1 cellular context compared by ENCODE assay signal in genomic region chr10:78524342-78524741, GRCh38.
A peak's percentile ranks its signal among the peaks of the same experiment; 100 is the strongest.
TF ChIP-seq lines count a peak whose summit lies in the region.

No MANE protein-coding gene starts in this region.

TF ChIP-seq in SK-N-SH, 30 proteins besides CTCF, POLR2A, EP300 and RAD21 (continued from another document):
- TF ChIP-seq MEF2A (IDR thresholded peaks at IDR 0.05; ENCODE audit: borderline replicate concordance, low read depth) (no peak), RCOR1 (IDR thresholded peaks at IDR 0.05; ENCODE audit: low read length) (peak; percentile 93), POLR2AphosphoS5 (IDR thresholded peaks at IDR 0.05; ENCODE audit: low read depth, low read length) (no peak), CHD2 (IDR thresholded peaks at IDR 0.05; ENCODE audit: low read length, partially characterized antibody) (peak; percentile 64), EZH2phosphoT487 (IDR thresholded peaks at IDR 0.05; ENCODE audit: borderline replicate concordance, low read depth) (no peak), TAF1 (IDR thresholded peaks at IDR 0.05; ENCODE audit: borderline replicate concordance, low read depth, low read length) (no peak), FOXM1 (IDR thresholded peaks at IDR 0.05; ENCODE audit: low read depth) (no peak), SMC3 (IDR thresholded peaks at IDR 0.05; ENCODE audit: low read depth, low read length) (no peak), TCF12 (IDR thresholded peaks at IDR 0.05) (peak; percentile 44), ELF1 (IDR thresholded peaks at IDR 0.05) (no peak), IRF3 (IDR thresholded peaks at IDR 0.05; ENCODE audit: low read depth, low read length) (no peak), TEAD4 (IDR thresholded peaks at IDR 0.05; ENCODE audit: borderline replicate concordance, insufficient read depth) (no peak), GABPA (IDR thresholded peaks at IDR 0.05; ENCODE audit: low read depth) (no peak), JUND (IDR thresholded peaks at IDR 0.05) (no peak), RXRA (IDR thresholded peaks at IDR 0.05; ENCODE audit: borderline replicate concordance, low read depth) (no peak), FOXJ3 (CRISPR knock-in tag; IDR thresholded peaks at IDR 0.05) (no peak), PBX3 (IDR thresholded peaks at IDR 0.05) (no peak), SIN3A (IDR thresholded peaks at IDR 0.05; ENCODE audit: borderline replicate concordance, low read depth, low read length) (no peak), REST (IDR thresholded peaks at IDR 0.05; ENCODE audit: low read depth, low read length) (no peak), USF2 (IDR thresholded peaks at IDR 0.05; ENCODE audit: borderline replicate concordance, low read depth, low read length) (no peak), NRF1 (IDR thresholded peaks at IDR 0.05; ENCODE audit: low read depth, low read length) (no peak), GATA2 (CRISPR knock-in tag; IDR thresholded peaks at IDR 0.05) (peak; percentile 97), MAX (IDR thresholded peaks at IDR 0.05; ENCODE audit: low read depth) (no peak)
TF ChIP-seq in SK-N-SH: peak in this region for 5.
